In the genomic region with DNA sequence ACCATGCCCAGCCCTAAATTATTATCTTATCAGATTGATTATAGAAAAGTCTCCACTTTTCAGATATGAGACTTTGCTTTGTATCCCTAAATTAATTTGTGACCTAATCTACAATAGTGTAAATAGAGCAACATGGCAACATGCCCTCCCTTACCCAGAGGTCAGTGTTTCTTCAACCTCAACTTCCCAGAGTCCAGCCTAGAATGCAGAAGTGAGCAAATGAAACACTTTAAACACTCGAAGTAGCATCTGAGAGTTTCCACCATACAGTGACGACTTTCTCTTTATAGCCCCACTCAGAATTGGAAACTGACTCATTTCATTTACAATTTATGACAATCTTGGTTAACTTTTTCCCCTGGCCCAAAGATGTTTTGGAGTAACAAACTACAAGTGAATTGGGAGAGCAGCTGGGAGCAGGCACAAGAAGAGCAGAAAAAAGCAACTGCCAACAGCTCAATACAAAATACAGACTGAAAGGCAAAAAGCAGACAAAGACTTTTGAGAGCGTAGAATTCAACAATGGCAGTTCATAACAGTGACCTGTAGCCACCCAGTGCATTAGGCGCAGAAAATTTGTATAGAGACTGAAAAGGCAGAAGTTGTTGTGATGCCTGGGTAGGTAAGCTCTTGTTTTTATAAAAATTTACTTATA, we compare ENCODE assay signal across 12 cellular contexts. TPM values are rescaled to one million over a fixed set of nuclear protein-coding genes. Genes with fewer than 3 reads are reported as not detected.
"Had no signal": no experiment of that assay in that cellular context is flagged by ENCODE, and none has a peak within 500 bp of the region (broad histone marks: within the 10 kb centered on the region; RNA-seq: fewer than 3 reads in every experiment).

No MANE protein-coding gene starts in this region.

- H3K4me3 Mint-ChIP-seq: activated naive CD8-positive, alpha-beta T cell; neural crest cell; WTC11 had no signal

- H3K4me3 ChIP-seq: gastrocnemius medialis, left ventricle myocardium inferior, pancreas, tibial artery, uterus had no signal

- H3K9me3 Mint-ChIP-seq: WTC11 had no signal

- DNase-seq: activated CD4-positive, alpha-beta T cell treated with anti-CD3 and anti-CD28 coated beads, Interleukin-2, amount 50 U/mL, for 1 hour; activated effector memory CD4-positive, alpha-beta T cell treated with anti-CD3 and anti-CD28 coated beads, Interleukin-2, amount 50 U/mL, for 16 hours; gastrocnemius medialis; left ventricle myocardium inferior; pancreas; retina; tibial artery; uterus had no signal

- ATAC-seq: gastrocnemius medialis, pancreas, WTC11 had no signal

- H3K27ac Mint-ChIP-seq: activated naive CD8-positive, alpha-beta T cell; WTC11 had no signal

- H3K36me3 Mint-ChIP-seq: activated naive CD8-positive, alpha-beta T cell; WTC11 had no signal

- H3K36me3 ChIP-seq: gastrocnemius medialis, left ventricle myocardium inferior, pancreas, tibial artery, uterus had no signal

- H3K27ac ChIP-seq: gastrocnemius medialis, left ventricle myocardium inferior, pancreas, tibial artery, uterus had no signal

- H3K4me1 ChIP-seq: gastrocnemius medialis, left ventricle myocardium inferior, pancreas, uterus had no signal

- H3K27me3 ChIP-seq: gastrocnemius medialis, tibial artery, uterus had no signal

- H3K4me1 Mint-ChIP-seq: WTC11 had no signal

- H3K9me3 ChIP-seq: gastrocnemius medialis, left ventricle myocardium inferior, pancreas, tibial artery, uterus had no signal

RNA-seq across cellular contexts. Expression of a gene that starts 10.1 kb away (rescaled TPM):
- total RNA-seq: activated CD8-positive, alpha-beta memory T cell treated with anti-CD3 and anti-CD28 coated beads for 36 hours; neural crest cell; pancreas; WTC11 had no signal
- polyA plus RNA-seq: pancreas had no signal
